ENCODE assay signal across 18 cellular contexts in genomic region chr10:80273523-80274170, GRCh38. TPM values are rescaled to one million over a fixed set of nuclear protein-coding genes. Genes with fewer than 3 reads are reported as not detected.
"Had no signal": no experiment of that assay in that cellular context is flagged by ENCODE, and none has a peak within 500 bp of the region (broad histone marks: within the 10 kb centered on the region; RNA-seq: fewer than 3 reads in every experiment).

No MANE protein-coding gene starts in this region.

- ATAC-seq: left lung; lower lobe of right lung; natural killer cell treated with Interleukin-12 subunit alpha and Interleukin-12 subunit beta and Interleukin-15 and Interleukin-18, amount 100 ng/mL, for 72 hours had no signal

- H3K9me3 ChIP-seq: left lung, lower lobe of right lung, suprapubic skin, thyroid gland, upper lobe of left lung, uterus had no signal

- H3K4me1 Mint-ChIP-seq: memory B cell had no signal

- H3K27me3 ChIP-seq: left lung, neural progenitor cell, thyroid gland, upper lobe of left lung, uterus had no signal

- H3K27me3 Mint-ChIP-seq: dendritic cell treated with granulocyte-macrophage colony-stimulating factor and Interleukin-4, amounts not matched to agents 40 ng/mL and 50 ng/mL, for 4 days had no signal

- H3K27ac ChIP-seq: left lung, lower lobe of right lung, neural progenitor cell, suprapubic skin, thyroid gland, upper lobe of left lung, uterus had no signal

- H3K36me3 ChIP-seq: left lung, lower lobe of right lung, neural progenitor cell, suprapubic skin, thyroid gland, upper lobe of left lung, uterus had no signal

- H3K4me3 Mint-ChIP-seq: dendritic cell treated with granulocyte-macrophage colony-stimulating factor and Interleukin-4, amounts not matched to agents 40 ng/mL and 50 ng/mL, for 4 days; memory B cell; natural killer cell treated with Interleukin-12 subunit alpha and Interleukin-12 subunit beta and Interleukin-15 and Interleukin-18, amount 100 ng/mL, for 72 hours; neural progenitor cell had no signal

- DNase-seq: cerebellar nuclear complex; foreskin melanocyte; hippocampal formation; left lung; lower lobe of right lung; midbrain; occipital lobe; stimulated activated CD4-positive, alpha-beta T cell treated with anti-CD3 and anti-CD28 coated beads, Interleukin-12 subunit alpha, Interleukin-12 subunit beta, amount 100 ng/mL, for 4 hours; stimulated activated naive CD4-positive, alpha-beta T cell treated with Interleukin-2 at 50 U/mL for 16 hours; upper lobe of left lung; uterus had no signal

- H3K9ac ChIP-seq: neural progenitor cell had no signal

- H3K27ac Mint-ChIP-seq: dendritic cell treated with granulocyte-macrophage colony-stimulating factor and Interleukin-4, amounts not matched to agents 40 ng/mL and 50 ng/mL, for 4 days; memory B cell; natural killer cell treated with Interleukin-12 subunit alpha and Interleukin-12 subunit beta and Interleukin-15 and Interleukin-18, amount 100 ng/mL, for 72 hours; neural progenitor cell had no signal

- H3K36me3 Mint-ChIP-seq: memory B cell; natural killer cell treated with Interleukin-12 subunit alpha and Interleukin-12 subunit beta and Interleukin-15 and Interleukin-18, amount 100 ng/mL, for 72 hours; neural progenitor cell had no signal

- H3K9me3 Mint-ChIP-seq: dendritic cell treated with granulocyte-macrophage colony-stimulating factor and Interleukin-4, amounts not matched to agents 40 ng/mL and 50 ng/mL, for 4 days; memory B cell; natural killer cell treated with Interleukin-12 subunit alpha and Interleukin-12 subunit beta and Interleukin-15 and Interleukin-18, amount 100 ng/mL, for 72 hours had no signal

- H3K4me3 ChIP-seq: left lung, lower lobe of right lung, neural progenitor cell, suprapubic skin, thyroid gland, upper lobe of left lung, uterus had no signal

- H3K4me1 ChIP-seq: left lung, lower lobe of right lung, neural progenitor cell, suprapubic skin, thyroid gland, upper lobe of left lung, uterus had no signal

RNA-seq across cellular contexts. Expression of gene MAT1A, which starts 15.8 kb away (rescaled TPM):
- total RNA-seq: natural killer cell treated with Interleukin-12 subunit alpha and Interleukin-12 subunit beta and Interleukin-15 and Interleukin-18, amount 100 ng/mL, for 72 hours; occipital lobe; pulmonary artery endothelial cell had no signal
